Comparison of ENCODE assay signal across 2 cellular contexts in the genomic region with DNA sequence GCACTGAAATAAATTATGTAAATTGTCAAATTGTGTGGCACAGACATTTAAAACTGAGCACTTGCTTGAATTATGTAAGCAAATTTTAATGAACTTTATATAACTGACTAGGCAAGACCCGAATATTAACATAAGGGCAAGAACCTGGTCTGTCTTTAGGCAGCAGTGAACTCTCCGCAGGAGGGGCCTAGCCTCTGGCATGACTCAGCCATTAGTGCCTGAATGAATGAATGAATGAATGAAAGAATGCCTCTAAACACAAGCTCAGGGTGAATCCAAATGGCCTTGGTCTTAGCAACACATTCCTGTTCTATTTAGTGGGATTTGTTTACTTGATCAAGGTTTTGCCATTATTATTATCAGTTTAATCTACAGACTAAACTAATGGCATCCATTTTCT.
TF ChIP-seq lines count a peak whose summit lies in the region.

No MANE protein-coding gene starts in this region.

TF ChIP-seq in GM23338, 12 proteins besides CTCF, POLR2A, EP300 and RAD21:
- TF ChIP-seq, protein P1, sequence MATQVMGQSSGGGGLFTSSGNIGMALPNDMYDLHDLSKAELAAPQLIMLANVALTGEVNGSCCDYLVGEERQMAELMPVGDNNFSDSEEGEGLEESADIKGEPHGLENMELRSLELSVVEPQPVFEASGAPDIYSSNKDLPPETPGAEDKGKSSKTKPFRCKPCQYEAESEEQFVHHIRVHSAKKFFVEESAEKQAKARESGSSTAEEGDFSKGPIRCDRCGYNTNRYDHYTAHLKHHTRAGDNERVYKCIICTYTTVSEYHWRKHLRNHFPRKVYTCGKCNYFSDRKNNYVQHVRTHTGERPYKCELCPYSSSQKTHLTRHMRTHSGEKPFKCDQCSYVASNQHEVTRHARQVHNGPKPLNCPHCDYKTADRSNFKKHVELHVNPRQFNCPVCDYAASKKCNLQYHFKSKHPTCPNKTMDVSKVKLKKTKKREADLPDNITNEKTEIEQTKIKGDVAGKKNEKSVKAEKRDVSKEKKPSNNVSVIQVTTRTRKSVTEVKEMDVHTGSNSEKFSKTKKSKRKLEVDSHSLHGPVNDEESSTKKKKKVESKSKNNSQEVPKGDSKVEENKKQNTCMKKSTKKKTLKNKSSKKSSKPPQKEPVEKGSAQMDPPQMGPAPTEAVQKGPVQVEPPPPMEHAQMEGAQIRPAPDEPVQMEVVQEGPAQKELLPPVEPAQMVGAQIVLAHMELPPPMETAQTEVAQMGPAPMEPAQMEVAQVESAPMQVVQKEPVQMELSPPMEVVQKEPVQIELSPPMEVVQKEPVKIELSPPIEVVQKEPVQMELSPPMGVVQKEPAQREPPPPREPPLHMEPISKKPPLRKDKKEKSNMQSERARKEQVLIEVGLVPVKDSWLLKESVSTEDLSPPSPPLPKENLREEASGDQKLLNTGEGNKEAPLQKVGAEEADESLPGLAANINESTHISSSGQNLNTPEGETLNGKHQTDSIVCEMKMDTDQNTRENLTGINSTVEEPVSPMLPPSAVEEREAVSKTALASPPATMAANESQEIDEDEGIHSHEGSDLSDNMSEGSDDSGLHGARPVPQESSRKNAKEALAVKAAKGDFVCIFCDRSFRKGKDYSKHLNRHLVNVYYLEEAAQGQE (IDR thresholded peaks at IDR 0.05; ENCODE audit: unreplicated experiment), result no peak
TF ChIP-seq in GM23338: peak in this region for 0.

TF ChIP-seq in H1, 55 proteins besides CTCF, POLR2A, EP300 and RAD21:
- TF ChIP-seq BACH1 (IDR thresholded peaks at IDR 0.05; ENCODE audit: low read length), result peak; percentile 94
- no peak for TF ChIP-seq POU5F1 (IDR thresholded peaks at IDR 0.05; ENCODE audit: low read depth, low read length)
- no peak for TF ChIP-seq KDM5A (IDR thresholded peaks at IDR 0.05; ENCODE audit: low read length)
- TF ChIP-seq, protein P2, sequence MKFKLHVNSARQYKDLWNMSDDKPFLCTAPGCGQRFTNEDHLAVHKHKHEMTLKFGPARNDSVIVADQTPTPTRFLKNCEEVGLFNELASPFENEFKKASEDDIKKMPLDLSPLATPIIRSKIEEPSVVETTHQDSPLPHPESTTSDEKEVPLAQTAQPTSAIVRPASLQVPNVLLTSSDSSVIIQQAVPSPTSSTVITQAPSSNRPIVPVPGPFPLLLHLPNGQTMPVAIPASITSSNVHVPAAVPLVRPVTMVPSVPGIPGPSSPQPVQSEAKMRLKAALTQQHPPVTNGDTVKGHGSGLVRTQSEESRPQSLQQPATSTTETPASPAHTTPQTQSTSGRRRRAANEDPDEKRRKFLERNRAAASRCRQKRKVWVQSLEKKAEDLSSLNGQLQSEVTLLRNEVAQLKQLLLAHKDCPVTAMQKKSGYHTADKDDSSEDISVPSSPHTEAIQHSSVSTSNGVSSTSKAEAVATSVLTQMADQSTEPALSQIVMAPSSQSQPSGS (IDR thresholded peaks at IDR 0.05; ENCODE audit: low read length), result no peak
- no peak for TF ChIP-seq SUZ12 (IDR thresholded peaks at IDR 0.05; ENCODE audit: low read length)
- no peak for TF ChIP-seq RFX5 (IDR thresholded peaks at IDR 0.05; ENCODE audit: borderline replicate concordance, low read depth, low read length)
- no peak for TF ChIP-seq SAP30 (IDR thresholded peaks at IDR 0.05; ENCODE audit: insufficient read depth, insufficient replicate concordance, low read length)
- no peak for TF ChIP-seq EZH2 (IDR thresholded peaks at IDR 0.05; ENCODE audit: low read depth, low read length, severe bottlenecking)
- no peak for TF ChIP-seq CEBPB (IDR thresholded peaks at IDR 0.05; ENCODE audit: low read depth, low read length)
- TF ChIP-seq, protein P3, sequence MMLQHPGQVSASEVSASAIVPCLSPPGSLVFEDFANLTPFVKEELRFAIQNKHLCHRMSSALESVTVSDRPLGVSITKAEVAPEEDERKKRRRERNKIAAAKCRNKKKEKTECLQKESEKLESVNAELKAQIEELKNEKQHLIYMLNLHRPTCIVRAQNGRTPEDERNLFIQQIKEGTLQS (IDR thresholded peaks at IDR 0.05; ENCODE audit: insufficient read depth, low read depth, low read length), result no peak
- TF ChIP-seq MAFK (IDR thresholded peaks at IDR 0.05; ENCODE audit: low read depth, low read length), result peak; percentile 83; the same call in 1 of the 2 replicates
- no peak for TF ChIP-seq NRF1 (IDR thresholded peaks at IDR 0.05; ENCODE audit: low read depth, low read length)
